ENCODE assay signal across 22 cellular contexts in the genomic region with DNA sequence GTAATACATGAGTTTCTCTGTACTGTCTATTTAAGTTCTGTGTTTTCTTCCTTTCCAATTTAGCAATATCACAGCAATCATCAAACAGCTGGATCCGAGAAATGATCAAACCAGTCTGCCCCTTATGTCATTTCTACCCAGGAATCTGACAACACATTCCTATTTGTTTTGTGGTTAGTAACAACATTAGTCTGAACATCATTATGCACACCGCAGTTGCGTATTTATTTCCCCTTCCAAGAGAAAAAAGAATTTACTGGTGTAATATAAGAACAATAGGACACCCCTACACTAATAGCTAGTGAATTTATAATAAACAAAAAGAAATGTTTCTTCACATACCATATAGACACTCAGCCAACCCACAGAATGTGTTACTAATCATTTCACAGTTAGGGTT.
DNase-seq lines count a peak whose midpoint lies in the region; ATAC-seq and TF ChIP-seq lines count a peak whose summit lies in the region.
"Had no signal": no experiment of that assay in that cellular context is flagged by ENCODE, and none has a peak within 500 bp of the region (broad histone marks: within the 10 kb centered on the region; RNA-seq: fewer than 3 reads in every experiment).

No MANE protein-coding gene starts in this region.

- intact Hi-C loops in gastrocnemius medialis (cut with DNase I; ENCODE audit: low total_unique reads): no loop called here

- H3K4me3 ChIP-seq in skeletal muscle cell (ENCODE audit: low read depth, low read length): no peak overlapping the region
- H3K4me3 ChIP-seq in H7 (ENCODE audit: insufficient read depth, low read depth, low read length): no peak overlapping the region
- no peak overlapping the region for H3K4me3 ChIP-seq in gastrocnemius medialis
- H3K4me3 ChIP-seq: BLaER1, left lung, mucosa of descending colon, neural progenitor cell had no signal

- in situ Hi-C loops in gastrocnemius medialis (cut with MboI; ENCODE audit: low sequenced_read_pairs in 4 of 4): no loop called here

- ATAC-seq in gastrocnemius medialis: no peak
- ATAC-seq: activated T-cell treated with anti-CD3 and anti-CD28 coated beads, Interleukin-2, amount 50 U/mL, for 72 hours; left lung; mucosa of descending colon; stimulated activated naive CD8-positive, alpha-beta T cell treated with anti-CD3 and anti-CD28 coated beads, Interleukin-15, amount 100 ng/mL, for 72 hours had no signal

- H3K36me3 ChIP-seq in H7 (replicated peaks; ENCODE audit: control insufficient read depth, insufficient read depth, low read length) (no peaks in the 10 kb centered on the region), gastrocnemius medialis (no peaks in the 10 kb centered on the region)
- H3K36me3 ChIP-seq: BLaER1, left lung, neural progenitor cell had no signal

- H3K27ac ChIP-seq in gastrocnemius medialis: no peak overlapping the region
- H3K27ac ChIP-seq: BLaER1, epithelial cell of prostate, left lung, neural progenitor cell had no signal

- no peaks in the 10 kb centered on the region for H3K9me3 ChIP-seq in gastrocnemius medialis
- H3K9me3 ChIP-seq: Caco-2, mucosa of descending colon had no signal

- no peaks in the 10 kb centered on the region for H3K4me1 ChIP-seq in gastrocnemius medialis
- H3K4me1 ChIP-seq: BLaER1, left lung had no signal

- TF ChIP-seq CTCF in gastrocnemius medialis (IDR thresholded peaks at IDR 0.05 in 4 of 5, conservative IDR thresholded peaks at IDR 0.05 in 1 of 5): no peak

- DNase-seq in GM04503 (ENCODE audit: low read depth) (peak; percentile 86), amniotic epithelial cell (ENCODE audit: low read depth) (peak; percentile 32), fibroblast of gingiva (ENCODE audit: low read depth) (peak; percentile 95), skeletal muscle cell (ENCODE audit: low read depth) (peak; percentile 28), DMS153 treated with DMSO at 0.1 percent for 48 hours (lab: John Stamatoyannopoulos, UW; ENCODE audit: unreplicated experiment) (no peak), H7 (no peak), gastrocnemius medialis (no peak), dedifferentiated amniotic fluid mesenchymal stem cell (ENCODE audit: extremely low spot score) (no peak)
- DNase-seq: activated CD4-positive, alpha-beta T cell treated with anti-CD3 and anti-CD28 coated beads for 1 hour; activated CD8-positive, alpha-beta memory T cell treated with anti-CD3 and anti-CD28 coated beads for 24 hours; activated T-cell treated with anti-CD3 and anti-CD28 coated beads, Interleukin-2, amount 50 U/mL, for 72 hours; Caco-2; EL; left lung; mucosa of descending colon; NCI-H1436; NCI-H526 treated with DMSO at 0.1 percent for 48 hours; stimulated activated CD4-positive, alpha-beta T cell treated with anti-CD3 and anti-CD28 coated beads, Interleukin-4, amount 100 ng/mL, for 24 hours; stimulated activated naive CD8-positive, alpha-beta T cell treated with anti-CD3 and anti-CD28 coated beads, Interleukin-15, amount 100 ng/mL, for 72 hours had no signal

- no peak for TF ChIP-seq POLR2A in gastrocnemius medialis (IDR thresholded peaks at IDR 0.05)

- H3K27me3 ChIP-seq in H7 (ENCODE audit: control insufficient read depth, insufficient read depth, low read length) (no peaks in the 10 kb centered on the region), gastrocnemius medialis (no peaks in the 10 kb centered on the region)
- H3K27me3 ChIP-seq: BLaER1, left lung, neural progenitor cell had no signal

Comparison
In these comparisons a context has a peak if more than half of its experiments do, and no peak if none do; other contexts are left out.
1. DNase-seq: peak in GM04503 (single experiment), amniotic epithelial cell (single experiment), fibroblast of gingiva (single experiment) and skeletal muscle cell (single experiment); none in DMS153 treated with DMSO at 0.1 percent for 48 hours (single experiment), H7 (single experiment), gastrocnemius medialis (0 of 2) and dedifferentiated amniotic fluid mesenchymal stem cell (single experiment).